Comparison of ENCODE assay signal across 1 cellular context in genomic region chr6:110287462-110288341, GRCh38.
A peak's percentile ranks its signal among the peaks of the same experiment; 100 is the strongest.
TF ChIP-seq lines count a peak whose summit lies in the region.

No MANE protein-coding gene starts in this region.

TF ChIP-seq in SK-N-SH, 30 proteins besides CTCF, POLR2A, EP300 and RAD21 (continued from another document):
- TF ChIP-seq REST (IDR thresholded peaks at IDR 0.05; ENCODE audit: low read depth, low read length) (no peak), FOXM1 (IDR thresholded peaks at IDR 0.05; ENCODE audit: low read depth) (no peak), GATA2 (CRISPR knock-in tag; IDR thresholded peaks at IDR 0.05) (peak; percentile 43; the same call in 1 of the 2 replicates), TAF1 (IDR thresholded peaks at IDR 0.05; ENCODE audit: borderline replicate concordance, low read depth, low read length) (no peak), ELF1 (IDR thresholded peaks at IDR 0.05) (no peak), EZH2phosphoT487 (IDR thresholded peaks at IDR 0.05; ENCODE audit: borderline replicate concordance, low read depth) (no peak)
